Comparison of ENCODE assay signal across 26 cellular contexts in genomic region chr2:16397681-16398475, GRCh38.
DNase-seq lines count a peak whose midpoint lies in the region; ATAC-seq, FAIRE-seq and TF ChIP-seq lines count a peak whose summit lies in the region.
"Had no signal": no experiment of that assay in that cellular context is flagged by ENCODE, and none has a peak within 500 bp of the region (broad histone marks: within the 10 kb centered on the region; RNA-seq: fewer than 3 reads in every experiment).

No MANE protein-coding gene starts in this region.

- TF ChIP-seq POLR2A in IMR-90 (IDR thresholded peaks at IDR 0.05; ENCODE audit: low read depth, low read length) (no peak), K562 (conservative IDR thresholded peaks at IDR 0.05) (no peak)

- no peak overlapping the region for H3K18ac ChIP-seq in IMR-90 (ENCODE audit: low read depth, low read length)

- H3K14ac ChIP-seq in IMR-90 (replicated peaks; ENCODE audit: low read depth, low read length): no peak overlapping the region

- no peak overlapping the region for H3K56ac ChIP-seq in IMR-90 (ENCODE audit: extremely low read depth, insufficient read depth, low read length)

- TF ChIP-seq CTCF in BE2C (IDR thresholded peaks at IDR 0.05; ENCODE audit: low read depth, low read length) (no peak), IMR-90 (conservative IDR thresholded peaks at IDR 0.05; ENCODE audit: low read depth, low read length) (no peak), K562 (IDR thresholded peaks at IDR 0.05 in 2 of 3, conservative IDR thresholded peaks at IDR 0.05 in 1 of 3; ENCODE audit: insufficient read depth in 2 of 3, low read depth in 1 of 3, low read length in 3 of 3) (no peak)

- H4K20me1 ChIP-seq in IMR-90 (ENCODE audit: insufficient read depth, low read length) (no peaks in the 10 kb centered on the region), K562 (replicated peaks; ENCODE audit: control insufficient read depth, insufficient read depth, low read length) (no peaks in the 10 kb centered on the region)
- H4K20me1 ChIP-seq: BLaER1 had no signal

- H3K36me3 ChIP-seq in BE2C (no peaks in the 10 kb centered on the region), IMR-90 (ENCODE audit: control insufficient read depth, insufficient read depth, low read length) (no peaks in the 10 kb centered on the region), K562 (ENCODE audit: control insufficient read depth, insufficient read depth, low read length) (no peaks in the 10 kb centered on the region), H7 (replicated peaks; ENCODE audit: control insufficient read depth, insufficient read depth, low read length) (no peaks in the 10 kb centered on the region)
- H3K36me3 ChIP-seq: BLaER1 had no signal

- H3K27ac ChIP-seq in IMR-90 (ENCODE audit: insufficient read depth, low read length): no peak overlapping the region
- H3K27ac ChIP-seq in K562 (ENCODE audit: extremely low read depth, low read depth, low read length): no peak overlapping the region
- H3K27ac ChIP-seq: 22Rv1, A549, BLaER1 had no signal

- WGBS in IMR-90 (ENCODE audit: extremely low coverage in 2 of 2, insufficient read length in 1 of 2), 2 experiments: 54% methylated on average over 3 of the region's 6 CpGs; no CpG with 5 or more reads in 1 of the 2 experiments
- 4% methylated on average over 6 of the region's 6 CpGs for WGBS in K562 (ENCODE audit: insufficient coverage, low coverage, missing lambda C conversion rate)

- no peak overlapping the region for H4K8ac ChIP-seq in IMR-90 (ENCODE audit: low read depth in 2 of 2, low read length in 2 of 2)

- no peak overlapping the region for H4K91ac ChIP-seq in IMR-90 (ENCODE audit: insufficient read depth, low read depth, low read length)

- H2BK120ac ChIP-seq in IMR-90 (ENCODE audit: low read depth, low read length): no peak overlapping the region

- H3K27me3 ChIP-seq in BE2C: no peaks in the 10 kb centered on the region
- no peaks in the 10 kb centered on the region for H3K27me3 ChIP-seq in IMR-90 (ENCODE audit: control insufficient read depth, insufficient read depth, low read length)
- H3K27me3 ChIP-seq in K562 (ENCODE audit: control insufficient read depth in 2 of 2, insufficient read depth in 2 of 2, low read length in 2 of 2): peaks cover 0 to 1% of the 10 kb centered on the region in 2 experiments; a peak in 2 of 5 replicates
- H3K27me3 ChIP-seq in H7 (ENCODE audit: control insufficient read depth, insufficient read depth, low read length): no peaks in the 10 kb centered on the region
- H3K27me3 ChIP-seq: BLaER1 had no signal

- intact Hi-C loops in IMR-90 (cut with micrococcal nuclease): no loop called here
- intact Hi-C loops in K562 (cut with micrococcal nuclease): no loop called here

- H3K79me2 ChIP-seq in K562 (ENCODE audit: control insufficient read depth, insufficient read depth, low read length): no peaks in the 10 kb centered on the region

- no peaks in the 10 kb centered on the region for H3K9me1 ChIP-seq in IMR-90 (ENCODE audit: insufficient read depth, low read length)
- H3K9me1 ChIP-seq in K562 (ENCODE audit: control insufficient read depth, insufficient read depth, low read length): no peaks in the 10 kb centered on the region

- no peaks in the 10 kb centered on the region for H3K79me1 ChIP-seq in IMR-90 (ENCODE audit: low read depth in 1 of 2, low read length in 2 of 2)

- dilution Hi-C loops in IMR-90 (cut with HindIII; ENCODE audit: low sequenced_read_pairs, unreplicated experiment): no loop called here

- H2BK15ac ChIP-seq in IMR-90 (ENCODE audit: low read depth, low read length): no peak overlapping the region

- no peak for TF ChIP-seq EP300 in K562 (IDR thresholded peaks at IDR 0.05; ENCODE audit: low read length)

- CTCF ChIA-PET in IMR-90 (lab: Yijun Ruan, JAX) (no interaction called here), K562 (lab: Yijun Ruan, JAX; ENCODE audit: low intra/inter-chr PET ratio) (no interaction called here)

- ATAC-seq in IMR-90 (ENCODE audit: low read depth) (no peak), K562 (no peak)
- ATAC-seq: A549, GM12878 had no signal

- H3K4ac ChIP-seq in IMR-90 (ENCODE audit: low read depth, low read length): no peak overlapping the region

- H3K9me3 ChIP-seq in BE2C (peaks cover 2% of the 10 kb centered on the region; the same call in 1 of the 2 replicates), IMR-90 (ENCODE audit: control insufficient read depth, insufficient read depth, low read length) (peaks cover 34% of the 10 kb centered on the region), K562 (replicated peaks; ENCODE audit: control insufficient read depth, insufficient read depth, low read depth, low read length) (no peaks in the 10 kb centered on the region)
- H3K9me3 ChIP-seq: A549, BLaER1 had no signal

- no peak overlapping the region for H2BK20ac ChIP-seq in IMR-90 (ENCODE audit: low read depth, low read length)

- peak; percentile 95 for DNase-seq in BE2C
- DNase-seq in IMR-90: no peak
- DNase-seq in K562 (ENCODE audit: extremely low read depth in 1 of 4, low spot score in 3 of 4): no peak
- DNase-seq in NCI-H748 (lab: John Stamatoyannopoulos, UW; ENCODE audit: unreplicated experiment): no peak
- DNase-seq in H7: no peak
- no peak for DNase-seq in DMS114 treated with DMSO at 0.1 percent for 48 hours (lab: John Stamatoyannopoulos, UW; ENCODE audit: unreplicated experiment)
- DNase-seq: AML-193; C1 segment of cervical spinal cord; Calu3; CD4-positive, alpha-beta memory T cell; CD4-positive, CD25-positive, alpha-beta regulatory T cell; CD8-positive, alpha-beta memory T cell; COR-L47; DMS153; DMS53; DMS79; DND-41; EL; GDM1 had no signal

- H2AK9ac ChIP-seq in IMR-90 (replicated peaks; ENCODE audit: low read depth, low read length, poor library complexity): peak overlapping the region; percentile 10

- H3K23ac ChIP-seq in IMR-90 (ENCODE audit: low read depth, low read length): no peak overlapping the region

- H2AFZ ChIP-seq in IMR-90 (replicated peaks; ENCODE audit: low read length, poor library complexity) (no peak overlapping the region), K562 (ENCODE audit: low read depth, low read length) (0 out of 2 replicates have a peak overlapping the region, but pooled peaks have one; percentile 15)

- H3K4me1 ChIP-seq in BE2C (peaks cover 24% of the 10 kb centered on the region), IMR-90 (ENCODE audit: control insufficient read depth, insufficient read depth, low read length) (no peaks in the 10 kb centered on the region), K562 (replicated peaks in 1 of 2; ENCODE audit: control insufficient read depth in 2 of 2, insufficient read depth in 2 of 2, low read length in 2 of 2) (peaks cover 6 to 12% of the 10 kb centered on the region in 2 experiments; a peak in 4 of 5 replicates)
- H3K4me1 ChIP-seq: A549, BLaER1 had no signal

- FAIRE-seq in K562 (lab: Jason Lieb, UNC): no peak
- FAIRE-seq: A549, D721Med, GM12878, GM12892, GM18507 had no signal

- no peak overlapping the region for H3K9ac ChIP-seq in IMR-90 (ENCODE audit: low read depth, low read length)
- H3K9ac ChIP-seq in K562 (ENCODE audit: insufficient read depth in 1 of 2, low read depth in 2 of 2, low read length in 2 of 2): no peak overlapping the region
- H3K9ac ChIP-seq: BLaER1 had no signal

- no peak overlapping the region for H4K5ac ChIP-seq in IMR-90 (ENCODE audit: low read depth, low read length)

- TF ChIP-seq RAD21 in IMR-90 (IDR thresholded peaks at IDR 0.05; ENCODE audit: low read length) (no peak), K562 (CRISPR knock-in tag; conservative IDR thresholded peaks at IDR 0.05 in 1 of 2, IDR thresholded peaks at IDR 0.05 in 1 of 2) (no peak)

- H3K4me2 ChIP-seq in IMR-90 (ENCODE audit: low read depth, low read length) (no peak overlapping the region), K562 (ENCODE audit: insufficient read depth, low read length) (no peak overlapping the region)
- H3K4me2 ChIP-seq: A549, BLaER1 had no signal

- BruUV-seq in IMR-90 (replicated peaks; lab: Mats Ljungman, UMichigan): no TSS peak
- no TSS peak for BruUV-seq in K562 (replicated peaks; lab: Mats Ljungman, UMichigan)

- H2AK5ac ChIP-seq in IMR-90 (ENCODE audit: low read depth, low read length): no peak overlapping the region

- POLR2A ChIA-PET in IMR-90 (lab: Charles Lee; ENCODE audit: unreplicated experiment): no interaction called here
- POLR2A ChIA-PET in K562 (lab: Yijun Ruan, JAX): interaction anchor here (1.0 kb wide), 1 partner anchor 24 kb away, joined by 3 read pairs; no protein-coding TSS in a partner anchor

- H2BK5ac ChIP-seq in IMR-90 (ENCODE audit: low read depth, low read length, poor library complexity, severe bottlenecking): no peak overlapping the region

- H3K4me3 ChIP-seq in BE2C (ENCODE audit: low read depth, low read length) (no peak overlapping the region), IMR-90 (ENCODE audit: insufficient read depth, low read depth, low read length) (no peak overlapping the region), K562 (no peak overlapping the region), H7 (ENCODE audit: insufficient read depth, low read depth, low read length) (no peak overlapping the region)
- H3K4me3 ChIP-seq: A549, BLaER1, GM12878 had no signal

- in situ Hi-C loops in IMR-90 (cut with MboI; ENCODE audit: low sequenced_read_pairs): no loop called here
- in situ Hi-C loops in K562 (cut with MboI): no loop called here

TF ChIP-seq in IMR-90, 13 proteins besides CTCF, POLR2A, EP300 and RAD21 (continues in another document):
- no peak for TF ChIP-seq SMC3 (IDR thresholded peaks at IDR 0.05; ENCODE audit: low read depth, low read length)
- TF ChIP-seq ELK1 (IDR thresholded peaks at IDR 0.05; ENCODE audit: borderline replicate concordance, low read depth, low read length): no peak

TF ChIP-seq in K562, 482 proteins besides CTCF, POLR2A, EP300 and RAD21:
- no peak for TF ChIP-seq HBP1 (CRISPR knock-in tag; IDR thresholded peaks at IDR 0.05)
- TF ChIP-seq JUNB (CRISPR knock-in tag; conservative IDR thresholded peaks at IDR 0.05): no peak
- no peak for TF ChIP-seq TAF9B (IDR thresholded peaks at IDR 0.05; ENCODE audit: partially characterized antibody)
